26 cellular contexts compared by ENCODE assay signal in genomic region chr1:217943361-217943760, GRCh38.
"Had no signal": no experiment of that assay in that cellular context is flagged by ENCODE, and none has a peak within 500 bp of the region (broad histone marks: within the 10 kb centered on the region; RNA-seq: fewer than 3 reads in every experiment).

No MANE protein-coding gene starts in this region.

- DNase-seq: hypothalamus; immature natural killer cell; kidney; left colon; left lung; lower lobe of right lung; mammary epithelial cell; mesenchymal stem cell; naive thymus-derived CD8-positive, alpha-beta T cell; nucleus accumbens; pancreas; posterior cingulate gyrus; retina; right cardiac atrium; small intestine; spleen; stimulated activated CD4-positive, alpha-beta T cell treated with anti-CD3 and anti-CD28 coated beads, Interleukin-4, amount 100 ng/mL, for 24 hours; stimulated activated naive CD4-positive, alpha-beta T cell; tibial artery; trophoblast cell; upper lobe of right lung had no signal

- H3K4me1 ChIP-seq: left lung, lower lobe of right lung, pancreas, prostate gland, spleen, suprapubic skin, tibial artery, upper lobe of right lung had no signal

- H3K36me3 ChIP-seq: left lung, lower lobe of right lung, pancreas, prostate gland, spleen, suprapubic skin, thoracic aorta, tibial artery, upper lobe of right lung had no signal

- H3K9me3 ChIP-seq: left lung, lower lobe of right lung, pancreas, prostate gland, spleen, suprapubic skin, thoracic aorta, tibial artery, upper lobe of right lung had no signal

- H3K4me3 ChIP-seq: left lung, lower lobe of right lung, pancreas, prostate gland, spleen, suprapubic skin, thoracic aorta, tibial artery, upper lobe of right lung had no signal

- H3K27me3 ChIP-seq: left lung, pancreas, spleen, suprapubic skin, tibial artery, upper lobe of right lung had no signal

- ATAC-seq: left colon; left lung; lower lobe of right lung; naive thymus-derived CD8-positive, alpha-beta T cell; pancreas; right cardiac atrium; sciatic nerve; stimulated activated effector memory CD8-positive, alpha-beta T cell treated with anti-CD3 and anti-CD28 coated beads, Interleukin-12 subunit alpha, Interleukin-12 subunit beta, amount 100 ng/mL, for 72 hours; upper lobe of right lung had no signal

- H3K27ac ChIP-seq: left lung, lower lobe of right lung, pancreas, prostate gland, spleen, suprapubic skin, thoracic aorta, tibial artery, upper lobe of right lung had no signal
